15 cellular contexts compared by ENCODE assay signal in the genomic region with DNA sequence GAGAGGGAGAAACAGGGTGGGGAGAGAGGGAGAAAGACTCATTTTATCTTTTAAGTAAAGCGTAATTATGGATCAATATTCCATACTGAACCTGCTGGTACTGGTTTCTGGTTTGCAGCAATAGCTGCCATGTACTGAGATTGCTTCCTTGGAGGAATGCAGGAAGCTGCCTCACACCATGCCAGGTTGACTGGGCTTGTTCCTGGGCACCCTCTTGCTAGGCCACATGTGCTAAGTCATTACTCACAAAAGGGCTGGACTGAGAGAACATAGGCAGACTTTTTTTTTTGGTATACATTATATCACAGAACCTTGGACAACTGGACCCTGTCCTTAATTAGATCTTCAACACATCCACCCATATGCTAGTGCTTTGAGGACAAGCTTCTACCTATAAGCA.
DNase-seq lines count a peak whose midpoint lies in the region; ATAC-seq, FAIRE-seq and TF ChIP-seq lines count a peak whose summit lies in the region.
"Had no signal": no experiment of that assay in that cellular context is flagged by ENCODE, and none has a peak within 500 bp of the region (broad histone marks: within the 10 kb centered on the region; RNA-seq: fewer than 3 reads in every experiment).

No MANE protein-coding gene starts in this region.

- H3K4me3 ChIP-seq in GM12865 (ENCODE audit: low read depth, low read length) = no peak overlapping the region
- H3K4me3 ChIP-seq in GM12878 = no peak overlapping the region
- H3K4me3 ChIP-seq: prostate gland had no signal

- H3K27me3 ChIP-seq in GM12878 (replicated peaks in 1 of 2; ENCODE audit: control insufficient read depth in 2 of 2, insufficient read depth in 2 of 2, low read length in 1 of 2) = no peaks in the 10 kb centered on the region

- in situ Hi-C loops in GM12878 (cut with MboI) = no loop called here

- CTCF ChIA-PET in GM12878 (lab: Yijun Ruan, JAX) = interaction anchor here (1.9 kb wide), 1 partner anchor 253 kb away, joined by 4 read pairs; no protein-coding TSS in a partner anchor
- CTCF ChIA-PET in activated CD8-positive, alpha-beta T cell treated with anti-CD3 and anti-CD28 coated beads, Interleukin-2, amount 10 ng/mL, durations not matched to agents 7 days and 5 days (lab: Charles Lee) = no interaction called here

- POLR2A ChIA-PET in GM12878 (lab: Charles Lee) = interaction anchor here (0.5 to 0.6 kb wide), 2 partner anchors 497 to 1157 kb away, joined by 3 to 4 read pairs; no protein-coding TSS in a partner anchor
- POLR2A ChIA-PET in activated CD8-positive, alpha-beta T cell treated with anti-CD3 and anti-CD28 coated beads, Interleukin-2, amount 10 ng/mL, durations not matched to agents 7 days and 5 days (lab: Charles Lee) = no interaction called here

- H3K27ac Mint-ChIP-seq in activated CD8-positive, alpha-beta T cell treated with anti-CD3 and anti-CD28 coated beads, Interleukin-2, amount 10 ng/mL, durations not matched to agents 7 days and 5 days = no peak overlapping the region
- H3K27ac Mint-ChIP-seq: activated naive CD4-positive, alpha-beta T cell treated with anti-CD3 and anti-CD28 coated beads, Interleukin-2, amount 10 ng/mL, durations not matched to agents 7 days and 5 days had no signal

- WGBS in GM12878 (ENCODE audit: insufficient coverage, insufficient replicate concordance, low lambda C conversion rate, missing lambda C conversion rate) = 100% methylated on average over 1 of the region's 1 CpG

- H3K9ac ChIP-seq in GM12878 (ENCODE audit: control insufficient read depth, insufficient read depth, low read length) = no peak overlapping the region; the same call in 1 of the 2 replicates

- peak overlapping the region; percentile 64 for H2AFZ ChIP-seq in GM12878 (ENCODE audit: control insufficient read depth, low read depth, low read length)

- H3K4me1 Mint-ChIP-seq in activated CD8-positive, alpha-beta T cell treated with anti-CD3 and anti-CD28 coated beads, Interleukin-2, amount 10 ng/mL, durations not matched to agents 7 days and 5 days (ENCODE audit: low read depth) = peaks cover 9% of the 10 kb centered on the region
- H3K4me1 Mint-ChIP-seq: activated naive CD4-positive, alpha-beta T cell treated with anti-CD3 and anti-CD28 coated beads, Interleukin-2, amount 10 ng/mL, durations not matched to agents 7 days and 5 days had no signal

- TF ChIP-seq CTCF in GM12865 (IDR thresholded peaks at IDR 0.05; ENCODE audit: insufficient read depth, low read depth, low read length, missing control alignments) (no peak), GM12878 (IDR thresholded peaks at IDR 0.05 in 2 of 3, conservative IDR thresholded peaks at IDR 0.05 in 1 of 3; ENCODE audit: control insufficient read depth in 2 of 3, extremely low read depth in 1 of 3, insufficient read depth in 1 of 3, low read depth in 3 of 3, low read length in 3 of 3) (no peak)

- H3K9me3 Mint-ChIP-seq in activated CD8-positive, alpha-beta T cell treated with anti-CD3 and anti-CD28 coated beads, Interleukin-2, amount 10 ng/mL, durations not matched to agents 7 days and 5 days (ENCODE audit: insufficient read depth) = no peaks in the 10 kb centered on the region
- H3K9me3 Mint-ChIP-seq: activated naive CD4-positive, alpha-beta T cell treated with anti-CD3 and anti-CD28 coated beads, Interleukin-2, amount 10 ng/mL, durations not matched to agents 7 days and 5 days had no signal

- peaks cover 17% of the 10 kb centered on the region for H3K27me3 Mint-ChIP-seq in activated CD8-positive, alpha-beta T cell treated with anti-CD3 and anti-CD28 coated beads, Interleukin-2, amount 10 ng/mL, durations not matched to agents 7 days and 5 days (ENCODE audit: low read depth)

- peak; percentile 24 for DNase-seq in GM12865 (ENCODE audit: low read depth)
- DNase-seq in GM12878 (ENCODE audit: low read depth, low spot score) = no peak
- no peak for DNase-seq in GOT3 (lab: John Stamatoyannopoulos, UW)
- DNase-seq in GM19240 (ENCODE audit: insufficient read length, low spot score) = no peak
- no peak for DNase-seq in activated CD8-positive, alpha-beta T cell treated with anti-CD3 and anti-CD28 coated beads, Interleukin-2, amount 10 ng/mL, durations not matched to agents 7 days and 5 days
- DNase-seq in stimulated activated CD4-positive, alpha-beta T cell treated with anti-CD3 and anti-CD28 coated beads, Interleukin-4, amount 100 ng/mL, for 24 hours = no peak
- DNase-seq: activated CD4-positive, alpha-beta T cell treated with anti-CD3 and anti-CD28 coated beads for 1 hour; activated naive CD4-positive, alpha-beta T cell treated with anti-CD3 and anti-CD28 coated beads, Interleukin-2, amount 10 ng/mL, durations not matched to agents 7 days and 5 days; foreskin fibroblast; NCI-H2081 treated with DMSO at 0.1 percent for 48 hours; SHP77 treated with DMSO at 0.1 percent for 48 hours had no signal

- TF ChIP-seq EP300 in GM12878 (IDR thresholded peaks at IDR 0.05; ENCODE audit: borderline replicate concordance in 1 of 2, control insufficient read depth in 1 of 2, low read depth in 2 of 2, low read length in 2 of 2) = no peak

- H3K79me2 ChIP-seq in GM12878 (ENCODE audit: control insufficient read depth, insufficient read depth, low read length) = no peaks in the 10 kb centered on the region

- no peaks in the 10 kb centered on the region for H4K20me1 ChIP-seq in GM12878 (ENCODE audit: control insufficient read depth, insufficient read depth)

- ATAC-seq in GM21390 (IDR thresholded peaks at IDR 0.05; ENCODE audit: unreplicated experiment) = peak; percentile 28
- ATAC-seq in HG03135 (IDR thresholded peaks at IDR 0.05; ENCODE audit: unreplicated experiment) = peak; percentile 24
- peak; percentile 69 for ATAC-seq in GM12878
- no peak for ATAC-seq in activated CD8-positive, alpha-beta T cell treated with anti-CD3 and anti-CD28 coated beads, Interleukin-2, amount 10 ng/mL, durations not matched to agents 7 days and 5 days

- peak; percentile 57 for FAIRE-seq in GM12878 (lab: Jason Lieb, UNC)
- FAIRE-seq: G401.6 had no signal

- TF ChIP-seq POLR2A in GM12878 (IDR thresholded peaks at IDR 0.05; ENCODE audit: low read depth, low read length) = no peak

- H3K4me1 ChIP-seq in GM12878 (ENCODE audit: control insufficient read depth, insufficient read depth, low read length) = peaks cover 24% of the 10 kb centered on the region
- H3K4me1 ChIP-seq: prostate gland had no signal

- H3K27ac ChIP-seq in GM12878 (ENCODE audit: control insufficient read depth, insufficient read depth) = peak overlapping the region; percentile 66
- H3K27ac ChIP-seq: prostate gland had no signal

- no peak for TF ChIP-seq RAD21 in GM12878 (IDR thresholded peaks at IDR 0.05; ENCODE audit: insufficient read depth, low read depth, low read length)

- SMC1A ChIA-PET in GM12878 (lab: Charles Lee; ENCODE audit: uncharacterized antibody, unreplicated experiment) = interaction anchor here (0.9 to 1.2 kb wide), 2 partner anchors 31 to 38 kb away, joined by 3 to 4 read pairs; no protein-coding TSS in a partner anchor

- BruUV-seq in GM12878 (replicated peaks; lab: Mats Ljungman, UMichigan) = no TSS peak

- H3K36me3 ChIP-seq in GM12878 (ENCODE audit: control insufficient read depth in 2 of 2, insufficient read depth in 2 of 2, low read length in 1 of 2) = no peaks in the 10 kb centered on the region
- H3K36me3 ChIP-seq: prostate gland had no signal

- peak overlapping the region; percentile 72 for H3K4me2 ChIP-seq in GM12878 (ENCODE audit: control insufficient read depth, insufficient read depth)

- no peak overlapping the region for H3K4me3 Mint-ChIP-seq in activated CD8-positive, alpha-beta T cell treated with anti-CD3 and anti-CD28 coated beads, Interleukin-2, amount 10 ng/mL, durations not matched to agents 7 days and 5 days
- H3K4me3 Mint-ChIP-seq: activated naive CD4-positive, alpha-beta T cell treated with anti-CD3 and anti-CD28 coated beads, Interleukin-2, amount 10 ng/mL, durations not matched to agents 7 days and 5 days had no signal

- intact Hi-C loops in GM12878 (cut with micrococcal nuclease; ENCODE audit: unreplicated experiment) = loop anchor here (10.0 kb wide), 1 partner anchor 133 kb away; no protein-coding TSS in a partner anchor

- no peaks in the 10 kb centered on the region for H3K9me3 ChIP-seq in GM12878 (replicated peaks; ENCODE audit: control insufficient read depth, insufficient read depth, low read length)
- H3K9me3 ChIP-seq: prostate gland had no signal

- H3K36me3 Mint-ChIP-seq in activated CD8-positive, alpha-beta T cell treated with anti-CD3 and anti-CD28 coated beads, Interleukin-2, amount 10 ng/mL, durations not matched to agents 7 days and 5 days (ENCODE audit: low read depth) = no peaks in the 10 kb centered on the region
- H3K36me3 Mint-ChIP-seq: activated naive CD4-positive, alpha-beta T cell treated with anti-CD3 and anti-CD28 coated beads, Interleukin-2, amount 10 ng/mL, durations not matched to agents 7 days and 5 days had no signal

- RAD21 ChIA-PET in GM12878 (lab: Charles Lee; ENCODE audit: unreplicated experiment) = no interaction called here

TF ChIP-seq in GM12878, 131 proteins besides CTCF, POLR2A, EP300 and RAD21:
- no peak for TF ChIP-seq MTA2 (IDR thresholded peaks at IDR 0.05; ENCODE audit: low read depth)
